ENCODE assay signal across 18 cellular contexts in the genomic region with DNA sequence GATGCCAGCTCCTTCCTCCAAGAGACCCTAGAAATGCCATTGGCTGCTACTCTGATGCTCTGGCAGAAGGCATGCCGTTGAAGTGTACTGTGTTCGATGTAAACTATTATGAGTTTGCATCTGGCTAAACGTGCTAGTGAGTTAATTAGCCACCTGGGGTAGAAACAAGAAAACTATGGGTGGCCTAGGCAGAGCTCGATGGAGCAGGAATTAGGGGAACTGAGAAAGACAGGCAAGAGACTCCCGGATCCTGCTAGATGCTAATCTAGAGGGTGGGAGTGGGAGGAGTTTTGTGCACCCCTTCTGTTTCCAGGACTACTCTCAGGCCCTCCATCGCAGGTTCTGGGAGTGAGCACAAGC. TPM values are rescaled to one million over a fixed set of nuclear protein-coding genes. Genes with fewer than 3 reads are reported as not detected.
"Had no signal": no experiment of that assay in that cellular context is flagged by ENCODE, and none has a peak within 500 bp of the region (broad histone marks: within the 10 kb centered on the region; RNA-seq: fewer than 3 reads in every experiment).

No MANE protein-coding gene starts in this region.

- H3K27ac Mint-ChIP-seq: activated B cell treated with CpG ODN at 0.5 μM for 24 hours; activated CD4-positive, alpha-beta T cell treated with anti-CD3 and anti-CD28 coated beads, Interleukin-2, amount 10 ng/mL, durations not matched to agents 24 days and 14 days; activated CD8-positive, alpha-beta memory T cell treated with anti-CD3 and anti-CD28 coated beads, Interleukin-2, amount 10 ng/mL, durations not matched to agents 7 days and 5 days; activated naive CD4-positive, alpha-beta T cell treated with anti-CD3 and anti-CD28 coated beads, Interleukin-2, amount 50 U/mL, for 24 hours; activated T-cell treated with anti-CD3 and anti-CD28 coated beads, Interleukin-2, amount 50 U/mL, for 24 hours; activated T-helper 1 cell treated with anti-CD3 and anti-CD28 coated beads, Interleukin-12 subunit alpha, Interleukin-12 subunit beta, Interleukin-2, Interleukin-4 antibody, amounts not matched to agents 30 ng/mL and 10 ng/mL and 1 ng/mL, durations not matched to agents 14 hours and 24 hours and 36 hours; T-helper 17 cell had no signal

- H3K36me3 Mint-ChIP-seq: activated CD8-positive, alpha-beta memory T cell treated with anti-CD3 and anti-CD28 coated beads, Interleukin-2, amount 10 ng/mL, durations not matched to agents 7 days and 5 days; activated naive CD4-positive, alpha-beta T cell treated with anti-CD3 and anti-CD28 coated beads, Interleukin-2, amount 50 U/mL, for 24 hours had no signal

- H3K4me2 ChIP-seq: KMS-11 had no signal

- DNase-seq: activated B cell treated with CpG ODN at 0.5 μM for 24 hours; activated CD4-positive, alpha-beta T cell treated with anti-CD3 and anti-CD28 coated beads for 1 hour; activated effector memory CD4-positive, alpha-beta T cell treated with Interleukin-2 at 50 U/mL for 16 hours; activated naive CD4-positive, alpha-beta T cell; aorta; central memory CD4-positive, alpha-beta T cell; NCI-H446 treated with DMSO at 0.1 percent for 48 hours; T-helper 17 cell; T-helper 9 cell had no signal

- ATAC-seq: T-helper 17 cell had no signal

- H3K4me3 Mint-ChIP-seq: activated B cell treated with CpG ODN at 0.5 μM for 24 hours; activated CD4-positive, alpha-beta T cell treated with anti-CD3 and anti-CD28 coated beads, Interleukin-2, amount 10 ng/mL, durations not matched to agents 24 days and 14 days; activated CD8-positive, alpha-beta memory T cell treated with anti-CD3 and anti-CD28 coated beads, Interleukin-2, amount 10 ng/mL, durations not matched to agents 7 days and 5 days; activated naive CD4-positive, alpha-beta T cell treated with anti-CD3 and anti-CD28 coated beads, Interleukin-2, amount 50 U/mL, for 24 hours; activated T-cell treated with anti-CD3 and anti-CD28 coated beads, Interleukin-2, amount 50 U/mL, for 24 hours; activated T-helper 1 cell treated with anti-CD3 and anti-CD28 coated beads, Interleukin-12 subunit alpha, Interleukin-12 subunit beta, Interleukin-2, Interleukin-4 antibody, amounts not matched to agents 30 ng/mL and 10 ng/mL and 1 ng/mL, durations not matched to agents 14 hours and 24 hours and 36 hours; T-helper 17 cell had no signal

- H3K9ac ChIP-seq: KMS-11 had no signal

- FAIRE-seq: bronchial epithelial cell had no signal

- H3K4me1 Mint-ChIP-seq: activated CD4-positive, alpha-beta T cell treated with anti-CD3 and anti-CD28 coated beads, Interleukin-2, amount 10 ng/mL, durations not matched to agents 24 days and 14 days; activated CD8-positive, alpha-beta memory T cell treated with anti-CD3 and anti-CD28 coated beads, Interleukin-2, amount 10 ng/mL, durations not matched to agents 7 days and 5 days; activated naive CD4-positive, alpha-beta T cell treated with anti-CD3 and anti-CD28 coated beads, Interleukin-2, amount 50 U/mL, for 24 hours had no signal

- H3K9me3 Mint-ChIP-seq: activated B cell treated with CpG ODN at 0.5 μM for 24 hours; activated CD4-positive, alpha-beta T cell treated with anti-CD3 and anti-CD28 coated beads, Interleukin-2, amount 10 ng/mL, durations not matched to agents 24 days and 14 days; activated naive CD4-positive, alpha-beta T cell treated with anti-CD3 and anti-CD28 coated beads, Interleukin-2, amount 50 U/mL, for 24 hours; activated T-cell treated with anti-CD3 and anti-CD28 coated beads, Interleukin-2, amount 50 U/mL, for 24 hours; activated T-helper 1 cell treated with anti-CD3 and anti-CD28 coated beads, Interleukin-12 subunit alpha, Interleukin-12 subunit beta, Interleukin-2, Interleukin-4 antibody, amounts not matched to agents 30 ng/mL and 10 ng/mL and 1 ng/mL, durations not matched to agents 14 hours and 24 hours and 36 hours had no signal

- H3K27ac ChIP-seq: KMS-11 had no signal

RNA-seq across cellular contexts. Expression of a gene that starts 57.4 kb away (rescaled TPM):
- total RNA-seq: activated B cell treated with CpG ODN at 0.5 μM for 24 hours; activated CD4-positive, alpha-beta T cell treated with anti-CD3 and anti-CD28 coated beads, Interleukin-2, amount 10 ng/mL, durations not matched to agents 24 days and 14 days; activated CD8-positive, alpha-beta memory T cell treated with anti-CD3 and anti-CD28 coated beads, Interleukin-2, amount 10 ng/mL, durations not matched to agents 7 days and 5 days; activated T-helper 1 cell treated with anti-CD3 and anti-CD28 coated beads, Interleukin-12 subunit alpha, Interleukin-12 subunit beta, Interleukin-2, Interleukin-4 antibody, amounts not matched to agents 30 ng/mL and 10 ng/mL and 1 ng/mL, durations not matched to agents 14 hours and 24 hours and 36 hours; aorta; MCF 10A; SK-MEL-5; T-helper 17 cell had no signal
- polyA plus RNA-seq: aorta had no signal
